In genomic region chr15:101201411-101202174, GRCh38 we compare ENCODE assay signal across 1 cellular context.
TF ChIP-seq lines count a peak whose summit lies in the region.

No MANE protein-coding gene starts in this region.

TF ChIP-seq in HCT116, 20 proteins besides CTCF, POLR2A, EP300 and RAD21 (continued from another document):
- TF ChIP-seq, protein P1, sequence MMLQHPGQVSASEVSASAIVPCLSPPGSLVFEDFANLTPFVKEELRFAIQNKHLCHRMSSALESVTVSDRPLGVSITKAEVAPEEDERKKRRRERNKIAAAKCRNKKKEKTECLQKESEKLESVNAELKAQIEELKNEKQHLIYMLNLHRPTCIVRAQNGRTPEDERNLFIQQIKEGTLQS (IDR thresholded peaks at IDR 0.05) = no peak
